13 cellular contexts compared by ENCODE assay signal in genomic region chr17:28810437-28810836, GRCh38. TPM values are rescaled to one million over a fixed set of nuclear protein-coding genes. Genes with fewer than 3 reads are reported as not detected.
DNase-seq lines count a peak whose midpoint lies in the region; ATAC-seq and TF ChIP-seq lines count a peak whose summit lies in the region.
"Had no signal": no experiment of that assay in that cellular context is flagged by ENCODE, and none has a peak within 500 bp of the region (broad histone marks: within the 10 kb centered on the region; RNA-seq: fewer than 3 reads in every experiment).

No MANE protein-coding gene starts in this region.

- no peaks in the 10 kb centered on the region for H3F3A ChIP-seq in OCI-LY1 (ENCODE audit: insufficient read depth, low read length)

- no peaks in the 10 kb centered on the region for H3K9me2 ChIP-seq in OCI-LY1 (ENCODE audit: low read depth, low read length)

- H3K9me3 ChIP-seq in OCI-LY1 (ENCODE audit: low read length) (no peaks in the 10 kb centered on the region), gastrocnemius medialis (no peaks in the 10 kb centered on the region), spleen (no peaks in the 10 kb centered on the region)

- CTCF ChIA-PET in GM10248 (lab: Yijun Ruan, JAX) = interaction anchor here (0.7 to 3.2 kb wide), 7 partner anchors 9 to 143 kb away, joined by 3 to 14 read pairs (median 4); no protein-coding TSS in a partner anchor

- no peak overlapping the region for H3K27ac ChIP-seq in OCI-LY1 (ENCODE audit: low read depth, low read length, poor library complexity, severe bottlenecking)
- peak overlapping the region; percentile 93 to 94 (median 94) for H3K27ac ChIP-seq in gastrocnemius medialis
- no peak overlapping the region for H3K27ac ChIP-seq in spleen
- H3K27ac ChIP-seq: KMS-11 had no signal

- peaks cover 11% of the 10 kb centered on the region; the same call in 1 of the 2 replicates for H3K36me3 ChIP-seq in OCI-LY1 (ENCODE audit: insufficient read depth, low read length)
- peaks cover 0 to 10% of the 10 kb centered on the region in 2 donors for H3K36me3 ChIP-seq in gastrocnemius medialis
- peaks cover 0 to 17% (median 5%) of the 10 kb centered on the region in 6 donors for H3K36me3 ChIP-seq in spleen

- peak overlapping the region; percentile 74 for H3K27ac Mint-ChIP-seq in endothelial cell (ENCODE audit: unreplicated experiment)

- H3K4me3 Mint-ChIP-seq in endothelial cell (ENCODE audit: unreplicated experiment) = no peak overlapping the region

- peaks cover 8% of the 10 kb centered on the region for H3K36me3 Mint-ChIP-seq in endothelial cell (ENCODE audit: low read depth, unreplicated experiment)

- peaks cover 33% of the 10 kb centered on the region for H3K4me1 Mint-ChIP-seq in endothelial cell (ENCODE audit: unreplicated experiment)

- H3K79me2 ChIP-seq in OCI-LY1 (ENCODE audit: insufficient read depth, low read length) = peaks cover 63% of the 10 kb centered on the region

- intact Hi-C loops in gastrocnemius medialis (cut with DNase I; ENCODE audit: low total_unique reads) (loop anchor here (5.0 kb wide), 1 partner anchor 87 kb away; the partner anchor contains the start of gene FLOT2), spleen (cut with DNase I; ENCODE audit: low total_unique reads) (loop anchor here (10.0 kb wide), 1 partner anchor 46 kb away; no protein-coding TSS in a partner anchor)

- in situ Hi-C loops in gastrocnemius medialis (cut with MboI; ENCODE audit: low sequenced_read_pairs in 4 of 4) = no loop called here

- no peak for ATAC-seq in gastrocnemius medialis
- ATAC-seq: left colon had no signal

- no peak overlapping the region; the same call in 1 of the 2 replicates for H3K9ac ChIP-seq in OCI-LY1 (ENCODE audit: low read length)
- H3K9ac ChIP-seq: KMS-11 had no signal

- POLR2A ChIA-PET in GM10248 (lab: Yijun Ruan, JAX) = no interaction called here

- H2AFZ ChIP-seq in OCI-LY1 (ENCODE audit: low read length) = no peak overlapping the region

- TF ChIP-seq POLR2A in gastrocnemius medialis (IDR thresholded peaks at IDR 0.05) (no peak), spleen (IDR thresholded peaks at IDR 0.05) (no peak)

- no peak overlapping the region for H3K4me3 ChIP-seq in OCI-LY1 (ENCODE audit: low read depth, low read length, poor library complexity, severe bottlenecking)
- peak overlapping the region in 2 of 4 donors; percentile 79 to 95 for H3K4me3 ChIP-seq in gastrocnemius medialis
- H3K4me3 ChIP-seq in spleen = no peak overlapping the region

- peak overlapping the region; percentile 98 for H3K4me2 ChIP-seq in OCI-LY1 (ENCODE audit: low read length)

- DNase-seq in GM10248 (ENCODE audit: extremely low spot score) = peak; percentile 39
- no peak for DNase-seq in endothelial cell (ENCODE audit: low spot score)
- no peak for DNase-seq in gastrocnemius medialis
- no peak for DNase-seq in NCI-H1694 treated with DMSO at 0.1 percent for 48 hours (lab: John Stamatoyannopoulos, UW)
- no peak for DNase-seq in spleen
- DNase-seq in kidney tubule cell (ENCODE audit: low spot score) = no peak
- no peak for DNase-seq in stimulated activated CD4-positive, alpha-beta T cell treated with anti-CD3 and anti-CD28 coated beads, Interleukin-1b, Interleukin-23, amount 100 ng/mL, for 48 hours
- DNase-seq: left colon; NCI-H2171 treated with DMSO at 0.1 percent for 48 hours; stimulated activated CD4-positive, alpha-beta T cell treated with anti-CD3 and anti-CD28 coated beads, Interleukin-4, amount 100 ng/mL, for 1 hour; T1000 had no signal

- no peaks in the 10 kb centered on the region for H3K9me3 Mint-ChIP-seq in endothelial cell (ENCODE audit: unreplicated experiment)

- TF ChIP-seq CTCF in GM10248 (IDR thresholded peaks at IDR 0.05; ENCODE audit: control extremely low read depth, extremely low read depth, low read depth, missing control alignments) (no peak), OCI-LY1 (IDR thresholded peaks at IDR 0.05; ENCODE audit: low read length) (no peak), endothelial cell (IDR thresholded peaks at IDR 0.05; ENCODE audit: unreplicated experiment) (no peak), gastrocnemius medialis (IDR thresholded peaks at IDR 0.05 in 4 of 5, conservative IDR thresholded peaks at IDR 0.05 in 1 of 5) (no peak), spleen (IDR thresholded peaks at IDR 0.05 in 8 of 11, conservative IDR thresholded peaks at IDR 0.05 in 3 of 11) (no peak)

- peaks cover 44% of the 10 kb centered on the region for H3K4me1 ChIP-seq in OCI-LY1 (ENCODE audit: insufficient read depth, low read length, severe bottlenecking)
- peaks cover 43 to 55% of the 10 kb centered on the region in 2 donors for H3K4me1 ChIP-seq in gastrocnemius medialis
- peaks cover 10 to 58% (median 37%) of the 10 kb centered on the region in 6 donors for H3K4me1 ChIP-seq in spleen

- peaks cover 7% of the 10 kb centered on the region for H3K27me3 Mint-ChIP-seq in endothelial cell (ENCODE audit: unreplicated experiment)

- no peaks in the 10 kb centered on the region for H3K27me3 ChIP-seq in OCI-LY1 (ENCODE audit: insufficient read depth, low read length)
- H3K27me3 ChIP-seq in gastrocnemius medialis = no peaks in the 10 kb centered on the region
- no peaks in the 10 kb centered on the region for H3K27me3 ChIP-seq in spleen (replicated peaks in 1 of 7)

- WGBS in spleen, 5 donors = 84 to 97% (median 94%) methylated on average over 1 of the region's 1 CpG

- no peaks in the 10 kb centered on the region for H4K20me1 ChIP-seq in OCI-LY1 (ENCODE audit: insufficient read depth, low read length)

RNA-seq across cellular contexts. Expression of gene FAM222B, which starts 32.2 kb away (rescaled TPM):
- 69.9 TPM for total RNA-seq in endothelial cell (ENCODE audit: unreplicated experiment)
- 10 to 100 TPM; 36.2 to 82.6 (median 66.8) TPM for total RNA-seq in gastrocnemius medialis
- total RNA-seq in spleen = 10 to 100 TPM; 11.6 to 23.6 (median 17.5) TPM
- polyA plus RNA-seq in spleen = 1 to 10 TPM; 2.9 to 5.3 (median 3.0) TPM

RNA-seq across cellular contexts. Expression of gene ERAL1, which starts 44.4 kb away (rescaled TPM):
- total RNA-seq in endothelial cell (ENCODE audit: unreplicated experiment) = 61.1 TPM
- 10 to 100 TPM; 35.1 to 69.2 (median 64.1) TPM for total RNA-seq in gastrocnemius medialis
- 10 to 100 TPM; 28.4 to 51.9 (median 38.8) TPM for total RNA-seq in spleen
- polyA plus RNA-seq in spleen = 10 to 100 TPM; 31.2 to 39.7 (median 38.6) TPM

Comparison
In these comparisons a context has a peak if more than half of its experiments do, and no peak if none do; other contexts are left out.
1. H3K27ac ChIP-seq: peak in gastrocnemius medialis (4 of 4); none in OCI-LY1 (single experiment) and spleen (0 of 8).